In genomic region chr2:20725782-20726181, GRCh38 we compare ENCODE assay signal across 16 cellular contexts. TPM values are rescaled to one million over a fixed set of nuclear protein-coding genes. Genes with fewer than 3 reads are reported as not detected.
DNase-seq lines count a peak whose midpoint lies in the region; ATAC-seq and TF ChIP-seq lines count a peak whose summit lies in the region.
"Had no signal": no experiment of that assay in that cellular context is flagged by ENCODE, and none has a peak within 500 bp of the region (broad histone marks: within the 10 kb centered on the region; RNA-seq: fewer than 3 reads in every experiment).

No MANE protein-coding gene starts in this region.

- no peak overlapping the region for H2AFZ ChIP-seq in trophoblast cell (ENCODE audit: insufficient read depth, low read length, poor library complexity)
- H2AFZ ChIP-seq: GM23248 had no signal

- no peak overlapping the region for H3K4me3 Mint-ChIP-seq in activated CD8-positive, alpha-beta memory T cell treated with anti-CD3 and anti-CD28 coated beads, Interleukin-2, amount 10 ng/mL, durations not matched to agents 7 days and 5 days
- no peak overlapping the region for H3K4me3 Mint-ChIP-seq in activated CD4-positive, alpha-beta memory T cell treated with anti-CD3 and anti-CD28 coated beads for 36 hours
- no peak overlapping the region for H3K4me3 Mint-ChIP-seq in activated T-helper 1 cell treated with anti-CD3 and anti-CD28 coated beads, Interleukin-12 subunit alpha, Interleukin-12 subunit beta, Interleukin-2, Interleukin-4 antibody, amounts not matched to agents 30 ng/mL and 10 ng/mL and 1 ng/mL, durations not matched to agents 14 hours and 24 hours and 36 hours
- H3K4me3 Mint-ChIP-seq: CD4-positive, alpha-beta T cell had no signal

- H3K27me3 Mint-ChIP-seq in activated CD8-positive, alpha-beta memory T cell treated with anti-CD3 and anti-CD28 coated beads, Interleukin-2, amount 10 ng/mL, durations not matched to agents 7 days and 5 days = no peaks in the 10 kb centered on the region
- no peaks in the 10 kb centered on the region for H3K27me3 Mint-ChIP-seq in activated CD4-positive, alpha-beta memory T cell treated with anti-CD3 and anti-CD28 coated beads for 36 hours
- no peaks in the 10 kb centered on the region for H3K27me3 Mint-ChIP-seq in activated T-helper 1 cell treated with anti-CD3 and anti-CD28 coated beads, Interleukin-12 subunit alpha, Interleukin-12 subunit beta, Interleukin-2, Interleukin-4 antibody, amounts not matched to agents 30 ng/mL and 10 ng/mL and 1 ng/mL, durations not matched to agents 14 hours and 24 hours and 36 hours (ENCODE audit: insufficient read depth)
- H3K27me3 Mint-ChIP-seq: CD4-positive, alpha-beta T cell had no signal

- H3K27ac ChIP-seq in ascending aorta (peak overlapping the region; percentile 84 to 87), trophoblast cell (ENCODE audit: low read depth, low read length) (no peak overlapping the region)
- H3K27ac ChIP-seq: 22Rv1, A549, C4-2B, GM23248 had no signal

- no peak for DNase-seq in activated CD8-positive, alpha-beta memory T cell treated with anti-CD3 and anti-CD28 coated beads, Interleukin-2, amount 10 ng/mL, durations not matched to agents 7 days and 5 days
- no peak for DNase-seq in activated CD8-positive, alpha-beta memory T cell treated with anti-CD3 and anti-CD28 coated beads for 24 hours
- DNase-seq in ascending aorta (ENCODE audit: low spot score in 2 of 2) (no peak), trophoblast cell (no peak)
- DNase-seq in activated CD4-positive, alpha-beta memory T cell treated with anti-CD3 and anti-CD28 coated beads for 36 hours = no peak
- no peak for DNase-seq in activated T-helper 1 cell treated with anti-CD3 and anti-CD28 coated beads, Interleukin-12 subunit alpha, Interleukin-12 subunit beta, Interleukin-2, Interleukin-4 antibody, amounts not matched to agents 30 ng/mL and 10 ng/mL and 1 ng/mL, durations not matched to agents 14 hours and 24 hours and 36 hours (ENCODE audit: low spot score)
- DNase-seq: AML-193; Caco-2; CD4-positive, alpha-beta T cell; GM23248; HCEC 1CT had no signal

- peak overlapping the region; percentile 58 for H4K8ac ChIP-seq in trophoblast cell (ENCODE audit: low read depth, low read length)

- peak overlapping the region; percentile 90 for H3K14ac ChIP-seq in trophoblast cell (ENCODE audit: low read length)

- no peak overlapping the region for H3K4me2 ChIP-seq in trophoblast cell (ENCODE audit: low read length)
- H3K4me2 ChIP-seq: A549 had no signal

- H2BK120ac ChIP-seq in trophoblast cell (ENCODE audit: insufficient read depth, low read length, poor library complexity) = peak overlapping the region; percentile 98

- no peaks in the 10 kb centered on the region for H3K4me1 Mint-ChIP-seq in activated CD8-positive, alpha-beta memory T cell treated with anti-CD3 and anti-CD28 coated beads, Interleukin-2, amount 10 ng/mL, durations not matched to agents 7 days and 5 days
- H3K4me1 Mint-ChIP-seq in activated CD4-positive, alpha-beta memory T cell treated with anti-CD3 and anti-CD28 coated beads for 36 hours (ENCODE audit: low read depth) = peaks cover 4% of the 10 kb centered on the region
- H3K4me1 Mint-ChIP-seq in activated T-helper 1 cell treated with anti-CD3 and anti-CD28 coated beads, Interleukin-12 subunit alpha, Interleukin-12 subunit beta, Interleukin-2, Interleukin-4 antibody, amounts not matched to agents 30 ng/mL and 10 ng/mL and 1 ng/mL, durations not matched to agents 14 hours and 24 hours and 36 hours (ENCODE audit: low read depth) = no peaks in the 10 kb centered on the region

- H3K36me3 ChIP-seq in ascending aorta (no peaks in the 10 kb centered on the region), trophoblast cell (ENCODE audit: control insufficient read depth in 1 of 2, insufficient read depth in 2 of 2, low read length in 2 of 2) (no peaks in the 10 kb centered on the region)

- intact Hi-C loops in ascending aorta (cut with DNase I) = no loop called here
- intact Hi-C loops in activated CD4-positive, alpha-beta memory T cell treated with anti-CD3 and anti-CD28 coated beads for 36 hours (cut with micrococcal nuclease) = no loop called here
- intact Hi-C loops in activated T-helper 1 cell treated with anti-CD3 and anti-CD28 coated beads, Interleukin-12 subunit alpha, Interleukin-12 subunit beta, Interleukin-2, Interleukin-4 antibody, amounts not matched to agents 30 ng/mL and 10 ng/mL and 1 ng/mL, durations not matched to agents 14 hours and 24 hours and 36 hours (cut with micrococcal nuclease) = no loop called here

- CTCF ChIA-PET in activated CD8-positive, alpha-beta memory T cell treated with anti-CD3 and anti-CD28 coated beads, Interleukin-2, amount 10 ng/mL, durations not matched to agents 7 days and 5 days (lab: Charles Lee) = no interaction called here
- CTCF ChIA-PET in activated CD4-positive, alpha-beta memory T cell treated with anti-CD3 and anti-CD28 coated beads for 36 hours (lab: Charles Lee) = no interaction called here

- H2BK5ac ChIP-seq in trophoblast cell (ENCODE audit: low read depth, low read length, poor library complexity) = peak overlapping the region; percentile 79

- peak overlapping the region; percentile 16 for H3K27ac Mint-ChIP-seq in activated CD8-positive, alpha-beta memory T cell treated with anti-CD3 and anti-CD28 coated beads, Interleukin-2, amount 10 ng/mL, durations not matched to agents 7 days and 5 days
- H3K27ac Mint-ChIP-seq in activated CD4-positive, alpha-beta memory T cell treated with anti-CD3 and anti-CD28 coated beads for 36 hours = no peak overlapping the region
- H3K27ac Mint-ChIP-seq in activated T-helper 1 cell treated with anti-CD3 and anti-CD28 coated beads, Interleukin-12 subunit alpha, Interleukin-12 subunit beta, Interleukin-2, Interleukin-4 antibody, amounts not matched to agents 30 ng/mL and 10 ng/mL and 1 ng/mL, durations not matched to agents 14 hours and 24 hours and 36 hours = no peak overlapping the region
- H3K27ac Mint-ChIP-seq: CD4-positive, alpha-beta T cell had no signal

- H3K79me2 ChIP-seq in trophoblast cell (ENCODE audit: control insufficient read depth, insufficient read depth, low read length, poor library complexity) = peaks cover 3% of the 10 kb centered on the region

- H3K18ac ChIP-seq in trophoblast cell (ENCODE audit: low read length) = peak overlapping the region; percentile 74

- no peak for ATAC-seq in activated CD8-positive, alpha-beta memory T cell treated with anti-CD3 and anti-CD28 coated beads, Interleukin-2, amount 10 ng/mL, durations not matched to agents 7 days and 5 days
- ATAC-seq in GM21717 (IDR thresholded peaks at IDR 0.05; ENCODE audit: unreplicated experiment) = no peak
- ATAC-seq: A549 had no signal

- H3K4me1 ChIP-seq in ascending aorta (peaks cover 9 to 40% of the 10 kb centered on the region in 2 donors), trophoblast cell (ENCODE audit: control insufficient read depth in 1 of 2, insufficient read depth in 2 of 2, low read length in 2 of 2) (peaks cover 10 to 14% of the 10 kb centered on the region in 2 experiments)

- H3K4ac ChIP-seq in trophoblast cell (ENCODE audit: low read depth, low read length) = peak overlapping the region; percentile 29

- peaks cover 27% of the 10 kb centered on the region for H3K36me3 Mint-ChIP-seq in activated CD8-positive, alpha-beta memory T cell treated with anti-CD3 and anti-CD28 coated beads, Interleukin-2, amount 10 ng/mL, durations not matched to agents 7 days and 5 days
- peaks cover 41% of the 10 kb centered on the region for H3K36me3 Mint-ChIP-seq in activated CD4-positive, alpha-beta memory T cell treated with anti-CD3 and anti-CD28 coated beads for 36 hours
- peaks cover 4% of the 10 kb centered on the region for H3K36me3 Mint-ChIP-seq in activated T-helper 1 cell treated with anti-CD3 and anti-CD28 coated beads, Interleukin-12 subunit alpha, Interleukin-12 subunit beta, Interleukin-2, Interleukin-4 antibody, amounts not matched to agents 30 ng/mL and 10 ng/mL and 1 ng/mL, durations not matched to agents 14 hours and 24 hours and 36 hours (ENCODE audit: low read depth)

- H3K4me3 ChIP-seq in ascending aorta (no peak overlapping the region), trophoblast cell (ENCODE audit: low read depth, low read length) (no peak overlapping the region)
- H3K4me3 ChIP-seq: A549, GM23248 had no signal

- peak overlapping the region; percentile 79 for H4K91ac ChIP-seq in trophoblast cell (ENCODE audit: low read depth, low read length)

- no CpG with 5 or more reads among the region's 2 CpGs for WGBS in trophoblast cell (ENCODE audit: extremely low coverage, insufficient coverage, insufficient read length)

- H3K9me3 Mint-ChIP-seq in activated CD8-positive, alpha-beta memory T cell treated with anti-CD3 and anti-CD28 coated beads, Interleukin-2, amount 10 ng/mL, durations not matched to agents 7 days and 5 days (ENCODE audit: low read depth) = no peaks in the 10 kb centered on the region
- peaks cover 3% of the 10 kb centered on the region for H3K9me3 Mint-ChIP-seq in activated CD4-positive, alpha-beta memory T cell treated with anti-CD3 and anti-CD28 coated beads for 36 hours
- H3K9me3 Mint-ChIP-seq in activated T-helper 1 cell treated with anti-CD3 and anti-CD28 coated beads, Interleukin-12 subunit alpha, Interleukin-12 subunit beta, Interleukin-2, Interleukin-4 antibody, amounts not matched to agents 30 ng/mL and 10 ng/mL and 1 ng/mL, durations not matched to agents 14 hours and 24 hours and 36 hours = no peaks in the 10 kb centered on the region

- peaks cover 20% of the 10 kb centered on the region for H3K79me1 ChIP-seq in trophoblast cell (ENCODE audit: low read length)

- peak overlapping the region; percentile 89 for H2AK5ac ChIP-seq in trophoblast cell (ENCODE audit: low read length)

- peak overlapping the region; percentile 93 for H2BK12ac ChIP-seq in trophoblast cell (ENCODE audit: low read length)

- POLR2A ChIA-PET in activated CD4-positive, alpha-beta memory T cell treated with anti-CD3 and anti-CD28 coated beads for 36 hours (lab: Charles Lee) = no interaction called here

- H3K9ac ChIP-seq in trophoblast cell (ENCODE audit: low read length) = no peak overlapping the region
- H3K9ac ChIP-seq: GM23248 had no signal

- TF ChIP-seq CTCF in ascending aorta (IDR thresholded peaks at IDR 0.05) = no peak

- H3K27me3 ChIP-seq in ascending aorta (no peaks in the 10 kb centered on the region), trophoblast cell (ENCODE audit: insufficient read depth, low read length) (no peaks in the 10 kb centered on the region)

- H3K23ac ChIP-seq in trophoblast cell (ENCODE audit: low read length) = no peak overlapping the region

- H3K9me3 ChIP-seq in ascending aorta (no peaks in the 10 kb centered on the region), trophoblast cell (ENCODE audit: insufficient read depth, low read depth, low read length) (no peaks in the 10 kb centered on the region)
- H3K9me3 ChIP-seq: A549, Caco-2 had no signal

- peak overlapping the region; percentile 21 for H4K12ac ChIP-seq in trophoblast cell (ENCODE audit: low read depth, low read length)

RNA-seq across cellular contexts. Expression of gene GDF7, which starts 58.8 kb away (rescaled TPM):
- total RNA-seq in activated CD8-positive, alpha-beta memory T cell treated with anti-CD3 and anti-CD28 coated beads, Interleukin-2, amount 10 ng/mL, durations not matched to agents 7 days and 5 days = not detected
- 11.6 TPM for total RNA-seq in ascending aorta
- 0.14 and 0.17 TPM in 2 replicates for polyA plus RNA-seq in trophoblast cell (2013)
- total RNA-seq in activated CD4-positive, alpha-beta memory T cell treated with anti-CD3 and anti-CD28 coated beads for 36 hours = under 1 TPM; 0.02 to 0.05 TPM
- total RNA-seq in activated T-helper 1 cell treated with anti-CD3 and anti-CD28 coated beads, Interleukin-12 subunit alpha, Interleukin-12 subunit beta, Interleukin-2, Interleukin-4 antibody, amounts not matched to agents 30 ng/mL and 10 ng/mL and 1 ng/mL, durations not matched to agents 14 hours and 24 hours and 36 hours = 0.10 and 0.15 TPM in 2 replicates
- total RNA-seq: GM23248, HT-29 had no signal

Comparison
In these comparisons a context has a peak if more than half of its experiments do, and no peak if none do; other contexts are left out.
1. RNA of gene GDF7, which starts 58.8 kb away (total RNA-seq): 11.6 TPM in ascending aorta (single experiment); 0.10 to 0.15 TPM in activated T-helper 1 cell treated with anti-CD3 and anti-CD28 coated beads, Interleukin-12 subunit alpha, Interleukin-12 subunit beta, Interleukin-2, Interleukin-4 antibody, amounts not matched to agents 30 ng/mL and 10 ng/mL and 1 ng/mL, durations not matched to agents 14 hours and 24 hours and 36 hours, 0.02 to 0.05 TPM in activated CD4-positive, alpha-beta memory T cell treated with anti-CD3 and anti-CD28 coated beads for 36 hours and not detected in activated CD8-positive, alpha-beta memory T cell treated with anti-CD3 and anti-CD28 coated beads, Interleukin-2, amount 10 ng/mL, durations not matched to agents 7 days and 5 days; every median in the first group is over 10 times any median in the second.